Comparison of ENCODE assay signal across 18 cellular contexts in genomic region chr12:118126119-118126757, GRCh38. TPM values are rescaled to one million over a fixed set of nuclear protein-coding genes. Genes with fewer than 3 reads are reported as not detected.
DNase-seq lines count a peak whose midpoint lies in the region; ATAC-seq, FAIRE-seq and TF ChIP-seq lines count a peak whose summit lies in the region.
"Had no signal": no experiment of that assay in that cellular context is flagged by ENCODE, and none has a peak within 500 bp of the region (broad histone marks: within the 10 kb centered on the region; RNA-seq: fewer than 3 reads in every experiment).

No MANE protein-coding gene starts in this region.

- no peak for FAIRE-seq in kidney (lab: Jason Lieb, UNC)

- H3K4me3 ChIP-seq in Peyer's patch (no peak overlapping the region), kidney (ENCODE audit: low read length in 2 of 2) (no peak overlapping the region), ovary (no peak overlapping the region)

- peak overlapping the region in 2 of 4 donors; percentile 58 to 64 for H3K27ac ChIP-seq in Peyer's patch
- H3K27ac ChIP-seq in kidney (ENCODE audit: low read depth in 2 of 2, low read length in 2 of 2), result peak overlapping the region; percentile 71 to 83
- peak overlapping the region in 1 of 2 donors; percentile 59 for H3K27ac ChIP-seq in ovary

- no peak for TF ChIP-seq POLR2A in Peyer's patch (IDR thresholded peaks at IDR 0.05)
- no peak for TF ChIP-seq POLR2A in ovary (IDR thresholded peaks at IDR 0.05)

- ATAC-seq in HG02610 (IDR thresholded peaks at IDR 0.05; ENCODE audit: unreplicated experiment) (no peak), HG02759 (IDR thresholded peaks at IDR 0.05; ENCODE audit: unreplicated experiment) (no peak)
- ATAC-seq: activated T-cell treated with anti-CD3 and anti-CD28 coated beads, Interleukin-2, amount 50 U/mL, for 4 hours; PC-3; SK-N-SH treated with all-trans-retinoic acid at 6 μM for 48 hours had no signal

- 47 to 62% (median 48%) methylated on average over 13 of the region's 13 CpGs for WGBS in ovary, 3 donors

- H3K9ac ChIP-seq in kidney (ENCODE audit: low read length in 2 of 2), result peak overlapping the region in 1 of 2 donors; percentile 61

- intact Hi-C loops in kidney (cut with DNase I) (no loop called here), ovary (cut with DNase I) (no loop called here)

- H3K27me3 ChIP-seq in Peyer's patch (no peaks in the 10 kb centered on the region), ovary (no peaks in the 10 kb centered on the region)

- H3K4me1 ChIP-seq in Peyer's patch, result peaks cover 0 to 15% (median 0%) of the 10 kb centered on the region in 4 donors
- H3K4me1 ChIP-seq in kidney (ENCODE audit: control insufficient read depth in 1 of 2, insufficient read depth in 1 of 2, low read depth in 1 of 2, low read length in 2 of 2), result peaks cover under 1 to 4% of the 10 kb centered on the region in 2 donors
- peaks cover 3% of the 10 kb centered on the region for H3K4me1 ChIP-seq in ovary (ENCODE audit: insufficient read depth)

- TF ChIP-seq EP300 in ovary (IDR thresholded peaks at IDR 0.05), result no peak

- TF ChIP-seq CTCF in Peyer's patch (IDR thresholded peaks at IDR 0.05) (no peak), kidney (IDR thresholded peaks at IDR 0.05; ENCODE audit: borderline replicate concordance, extremely low read depth, insufficient read depth) (no peak), ovary (IDR thresholded peaks at IDR 0.05) (no peak)

- H3K36me3 ChIP-seq in Peyer's patch (no peaks in the 10 kb centered on the region), kidney (ENCODE audit: control insufficient read depth in 1 of 2, insufficient read depth in 2 of 2, low read length in 2 of 2) (no peaks in the 10 kb centered on the region), ovary (no peaks in the 10 kb centered on the region)

- H3K9me3 ChIP-seq in Peyer's patch, result no peaks in the 10 kb centered on the region
- no peaks in the 10 kb centered on the region for H3K9me3 ChIP-seq in kidney (ENCODE audit: control insufficient read depth in 1 of 2, low read length in 2 of 2)
- no peaks in the 10 kb centered on the region for H3K9me3 ChIP-seq in ovary

- peak; percentile 69 for DNase-seq in DMS79 treated with DMSO at 0.1 percent for 48 hours (lab: John Stamatoyannopoulos, UW)
- DNase-seq in Peyer's patch, result peak in 2 of 3 donors; percentile 60 to 80
- peak; percentile 86 for DNase-seq in kidney
- peak; percentile 60 to 90 (median 72) for DNase-seq in ovary
- no peak for DNase-seq in NCI-H1930 (lab: John Stamatoyannopoulos, UW)
- DNase-seq in activated CD4-positive, alpha-beta T cell treated with anti-CD3 and anti-CD28 coated beads for 4 hours, result no peak
- DNase-seq: activated CD4-positive, alpha-beta T cell treated with anti-CD3 and anti-CD28 coated beads, Interleukin-2, amount 50 U/mL, for 48 hours; activated naive CD8-positive, alpha-beta T cell treated with anti-CD3 and anti-CD28 coated beads, Interleukin-2, amount 10 ng/mL, durations not matched to agents 7 days and 5 days; activated T-cell treated with anti-CD3 and anti-CD28 coated beads, Interleukin-2, amount 50 U/mL, for 4 hours; central memory CD4-positive, alpha-beta T cell; foreskin fibroblast; HCEC 1CT; NCI-H1417 treated with DMSO at 0.1 percent for 48 hours; NCI-H510A treated with DMSO at 0.1 percent for 48 hours; PC-3 had no signal

RNA-seq across cellular contexts. Expression of gene PEBP1, which starts 9.7 kb away (rescaled TPM):
- total RNA-seq in Peyer's patch (1,000 to 10,000 TPM in 1 of 4 donors, 100 to 1,000 TPM in 3; 465 to 1,340 (median 591) TPM), kidney (321 TPM), ovary (100 to 1,000 TPM; 265 to 446 (median 274) TPM)
- polyA plus RNA-seq in kidney (ENCODE audit: insufficient read depth, low read depth, low replicate concordance) (1,168 TPM), ovary (100 to 1,000 TPM; 354 to 432 TPM)

RNA-seq across cellular contexts. Expression of gene VSIG10, which starts 22.4 kb away (rescaled TPM):
- total RNA-seq in Peyer's patch (100 to 1,000 TPM in 3 of 4 donors, 10 to 100 TPM in 1; 72.6 to 342 (median 208) TPM), kidney (26.1 TPM), ovary (10 to 100 TPM; 24.7 to 33.6 (median 27.8) TPM)
- polyA plus RNA-seq in kidney (ENCODE audit: insufficient read depth, low read depth, low replicate concordance) (15.8 TPM), ovary (10 to 100 TPM; 22.2 to 29.1 TPM)

Comparison
In these comparisons a context has a peak if more than half of its experiments do, and no peak if none do; other contexts are left out.
1. DNase-seq: peak in DMS79 treated with DMSO at 0.1 percent for 48 hours (single experiment), Peyer's patch (2 of 3), kidney (single experiment) and ovary (5 of 5); none in NCI-H1930 (0 of 2) and activated CD4-positive, alpha-beta T cell treated with anti-CD3 and anti-CD28 coated beads for 4 hours (0 of 2).